In genomic region chr12:120474092-120474960, GRCh38 we compare ENCODE assay signal across 9 cellular contexts. TPM values are rescaled to one million over a fixed set of nuclear protein-coding genes. Genes with fewer than 3 reads are reported as not detected.
A peak's percentile ranks its signal among the peaks of the same experiment; 100 is the strongest.
DNase-seq lines count a peak whose midpoint lies in the region; ATAC-seq, FAIRE-seq and TF ChIP-seq lines count a peak whose summit lies in the region.
"Had no signal": no experiment of that assay in that cellular context is flagged by ENCODE, and none has a peak within 500 bp of the region (broad histone marks: within the 10 kb centered on the region; RNA-seq: fewer than 3 reads in every experiment).

No MANE protein-coding gene starts in this region.

- in situ Hi-C loops in astrocyte of the spinal cord (cut with HindIII; ENCODE audit: low sequenced_read_pairs): no loop called here
- in situ Hi-C loops in HepG2 (cut with HindIII; ENCODE audit: extremely low pct_ligation_motif_present, low pct_unique_long_range_greater_than_20kb): no loop called here

- WGBS in HepG2 (ENCODE audit: low lambda C conversion rate): 86% methylated on average over 7 of the region's 7 CpGs

- H3K4me1 Mint-ChIP-seq in T-cell: peaks cover 10 to 24% (median 21%) of the 10 kb centered on the region in 3 donors
- H3K4me1 Mint-ChIP-seq in stimulated activated memory B cell treated with anti-CD40 and anti-IgM and Interleukin-4, amounts not matched to agents 10 μg/mL and 1 μg/mL and 100 μg/mL, for 72 hours: peaks cover 13% of the 10 kb centered on the region

- H3K9me3 Mint-ChIP-seq in T-cell: no peaks in the 10 kb centered on the region
- no peaks in the 10 kb centered on the region for H3K9me3 Mint-ChIP-seq in stimulated activated memory B cell treated with anti-CD40 and anti-IgM and Interleukin-4, amounts not matched to agents 10 μg/mL and 1 μg/mL and 100 μg/mL, for 72 hours
- H3K9me3 Mint-ChIP-seq: stimulated activated naive CD8-positive, alpha-beta T cell treated with anti-CD3 and anti-CD28 coated beads, Interleukin-15, Interleukin-2, amounts not matched to agents 100 ng/mL and 50 ng/mL, for 24 hours had no signal

- no peaks in the 10 kb centered on the region for H3K27me3 Mint-ChIP-seq in T-cell
- no peaks in the 10 kb centered on the region for H3K27me3 Mint-ChIP-seq in stimulated activated memory B cell treated with anti-CD40 and anti-IgM and Interleukin-4, amounts not matched to agents 10 μg/mL and 1 μg/mL and 100 μg/mL, for 72 hours
- H3K27me3 Mint-ChIP-seq: stimulated activated naive CD8-positive, alpha-beta T cell treated with anti-CD3 and anti-CD28 coated beads, Interleukin-15, Interleukin-2, amounts not matched to agents 100 ng/mL and 50 ng/mL, for 24 hours had no signal

- ATAC-seq in HepG2 (no peak; the same call in 2 of the 3 replicates), T-cell (replicated peaks in 1 of 4) (no peak), GM21723 (IDR thresholded peaks at IDR 0.05; ENCODE audit: unreplicated experiment) (no peak), GM18861 (IDR thresholded peaks at IDR 0.05; ENCODE audit: unreplicated experiment) (no peak)
- no peak for ATAC-seq in stimulated activated memory B cell treated with anti-CD40 and anti-IgM and Interleukin-4, amounts not matched to agents 10 μg/mL and 1 μg/mL and 100 μg/mL, for 72 hours

- no peak for TF ChIP-seq RAD21 in HepG2 (CRISPR knock-in tag; IDR thresholded peaks at IDR 0.05)

- H3K4me1 ChIP-seq in HepG2 (ENCODE audit: insufficient read depth, low read length): peaks cover 40% of the 10 kb centered on the region

- H3K4me3 Mint-ChIP-seq in T-cell: no peak overlapping the region
- H3K4me3 Mint-ChIP-seq in stimulated activated memory B cell treated with anti-CD40 and anti-IgM and Interleukin-4, amounts not matched to agents 10 μg/mL and 1 μg/mL and 100 μg/mL, for 72 hours: no peak overlapping the region
- H3K4me3 Mint-ChIP-seq: stimulated activated naive CD8-positive, alpha-beta T cell treated with anti-CD3 and anti-CD28 coated beads, Interleukin-15, Interleukin-2, amounts not matched to agents 100 ng/mL and 50 ng/mL, for 24 hours had no signal

- H3K27ac Mint-ChIP-seq in T-cell: no peak overlapping the region
- no peak overlapping the region for H3K27ac Mint-ChIP-seq in stimulated activated memory B cell treated with anti-CD40 and anti-IgM and Interleukin-4, amounts not matched to agents 10 μg/mL and 1 μg/mL and 100 μg/mL, for 72 hours
- H3K27ac Mint-ChIP-seq: stimulated activated naive CD8-positive, alpha-beta T cell treated with anti-CD3 and anti-CD28 coated beads, Interleukin-15, Interleukin-2, amounts not matched to agents 100 ng/mL and 50 ng/mL, for 24 hours had no signal

- H3K9me3 ChIP-seq in HepG2 (ENCODE audit: low read length): no peaks in the 10 kb centered on the region

- H3K79me2 ChIP-seq in HepG2 (ENCODE audit: insufficient read depth, low read length): peaks cover 7% of the 10 kb centered on the region

- BruUV-seq in HepG2 (replicated peaks; lab: Mats Ljungman, UMichigan): no TSS peak

- FAIRE-seq in HepG2 (lab: Jason Lieb, UNC): no peak

- H3K27ac ChIP-seq in HepG2 (ENCODE audit: extremely low read length, insufficient read depth, low read length): no peak overlapping the region

- H2AFZ ChIP-seq in HepG2 (ENCODE audit: low read length): no peak overlapping the region

- H3K4me2 ChIP-seq in HepG2 (ENCODE audit: low read depth, low read length): no peak overlapping the region

- H3K9ac ChIP-seq in HepG2 (ENCODE audit: insufficient read depth, low read depth, low read length): no peak overlapping the region

- TF ChIP-seq CTCF in astrocyte of the spinal cord (IDR thresholded peaks at IDR 0.05; ENCODE audit: low read depth, low read length): no peak
- TF ChIP-seq CTCF in HepG2 (CRISPR knock-in tag; IDR thresholded peaks at IDR 0.05): no peak

- TF ChIP-seq POLR2A in HepG2 (IDR thresholded peaks at IDR 0.05; ENCODE audit: insufficient read depth in 1 of 2, low read depth in 2 of 2, low read length in 2 of 2): no peak

- no peaks in the 10 kb centered on the region for H4K20me1 ChIP-seq in HepG2 (ENCODE audit: insufficient read depth, low read length)

- TF ChIP-seq EP300 in HepG2 (IDR thresholded peaks at IDR 0.05; ENCODE audit: low read depth in 2 of 2, low read length in 2 of 2) (no peak), HepG2 (CRISPR knock-in tag; IDR thresholded peaks at IDR 0.05; ENCODE audit: borderline replicate concordance) (no peak)

- no peaks in the 10 kb centered on the region for H3K36me3 Mint-ChIP-seq in T-cell
- no peaks in the 10 kb centered on the region for H3K36me3 Mint-ChIP-seq in stimulated activated memory B cell treated with anti-CD40 and anti-IgM and Interleukin-4, amounts not matched to agents 10 μg/mL and 1 μg/mL and 100 μg/mL, for 72 hours

- CTCF ChIA-PET in HepG2 (lab: Yijun Ruan, JAX; ENCODE audit: low intra/inter-chr PET ratio, low total read pairs) (no interaction called here), T-cell (lab: Charles Lee) (interaction anchor here in 1 of 2 donors (0.7 to 1.0 kb wide), 2 partner anchors 26 to 33 kb away, joined by 3 read pairs; no protein-coding TSS in a partner anchor)

- no peaks in the 10 kb centered on the region for H3K36me3 ChIP-seq in HepG2 (replicated peaks in 1 of 2; ENCODE audit: control insufficient read depth in 1 of 2, insufficient read depth in 2 of 2, low read length in 2 of 2)

- no peak overlapping the region for H3K4me3 ChIP-seq in astrocyte of the spinal cord (ENCODE audit: low read depth, low read length)
- no peak overlapping the region for H3K4me3 ChIP-seq in HepG2 (replicated peaks in 1 of 3; ENCODE audit: insufficient read depth in 1 of 3, low read depth in 2 of 3, low read length in 3 of 3)

- H3K27me3 ChIP-seq in HepG2 (ENCODE audit: control insufficient read depth in 1 of 2, insufficient read depth in 2 of 2, low read length in 2 of 2): no peaks in the 10 kb centered on the region; a peak in 1 of 5 replicates

- POLR2A ChIA-PET in HepG2 (lab: Yijun Ruan, JAX) (interaction anchor here (1.1 to 1.2 kb wide), 2 partner anchors 21 to 158 kb away, joined by 4 to 6 read pairs; partner anchors contain the start of gene DYNLL1), T-cell (lab: Charles Lee) (no interaction called here)

- DNase-seq in Ammon's horn (ENCODE audit: low spot score) (peak; percentile 44), Kasumi-1 (lab: John Stamatoyannopoulos, UW) (peak; percentile 89 to 91), astrocyte of the spinal cord (ENCODE audit: low read depth, low spot score) (peak; percentile 69), HepG2 (ENCODE audit: low spot score) (no peak), T-cell (no peak)

- intact Hi-C loops in HepG2 (cut with micrococcal nuclease; ENCODE audit: unreplicated experiment): no loop called here

RNA-seq across cellular contexts. Expression of gene SRSF9, which starts 4.8 kb away (rescaled TPM):
- 144 and 153 TPM in 2 replicates for total RNA-seq in HepG2 (2016; rRNA removed; fragmentation: Illumina TruSeq; extraction: Trizol)
- total RNA-seq in HepG2 (2016; cell fraction: cytosol; rRNA removed; fragmentation: Illumina TruSeq; extraction: Trizol; ENCODE audit: low read depth): 79.8 and 92.3 TPM in 2 replicates
- 147 and 151 TPM in 2 replicates for total RNA-seq in HepG2 (2016; cell fraction: insoluble cytoplasmic fraction; rRNA removed; fragmentation: Illumina TruSeq; extraction: Trizol)
- total RNA-seq in HepG2 (2016; cell fraction: membrane; rRNA removed; fragmentation: Illumina TruSeq; extraction: Trizol): 156 and 174 TPM in 2 replicates
- 91.6 and 93.3 TPM in 2 replicates for total RNA-seq in HepG2 (2016; cell fraction: nucleus; rRNA removed; fragmentation: Illumina TruSeq; extraction: Trizol)
- polyA plus RNA-seq in HepG2 (2011; rRNA removed): 96.2 and 125 TPM in 2 replicates
- polyA plus RNA-seq in HepG2 (2011; cell fraction: cytosol; rRNA removed): 104 and 110 TPM in 2 replicates
- polyA plus RNA-seq in HepG2 (2011; cell fraction: nucleus; rRNA removed): 63.8 and 77.8 TPM in 2 replicates
- 107 and 137 TPM in 2 replicates for polyA plus RNA-seq in HepG2 (2012)
- polyA plus RNA-seq in HepG2 (2016; cell fraction: cytosol; fragmentation: Illumina TruSeq; extraction: Trizol; ENCODE audit: low read depth): 105 and 142 TPM in 2 replicates
- 249 and 255 TPM in 2 replicates for polyA plus RNA-seq in HepG2 (2016; cell fraction: insoluble cytoplasmic fraction; fragmentation: Illumina TruSeq; extraction: Trizol; ENCODE audit: low read depth)
- 171 and 200 TPM in 2 replicates for polyA plus RNA-seq in HepG2 (2016; cell fraction: membrane; fragmentation: Illumina TruSeq; extraction: Trizol; ENCODE audit: low read depth)
- polyA plus RNA-seq in HepG2 (2016; cell fraction: nucleus; fragmentation: Illumina TruSeq; extraction: Trizol; ENCODE audit: insufficient read depth, low read depth): 188 and 193 TPM in 2 replicates
- 43.3 and 56.5 TPM in 2 replicates for polyA minus RNA-seq in HepG2 (2011; rRNA and poly(A)+ RNA removed; ENCODE audit: low replicate concordance)
- 67.3 and 72.5 TPM in 2 replicates for polyA minus RNA-seq in HepG2 (2011; cell fraction: cytosol; rRNA and poly(A)+ RNA removed)
- 74.4 and 78.4 TPM in 2 replicates for polyA minus RNA-seq in HepG2 (2011; cell fraction: nucleus; rRNA and poly(A)+ RNA removed)
- 100 to 1,000 TPM; 134 to 149 (median 135) TPM for total RNA-seq in T-cell

RNA-seq across cellular contexts. Expression of gene DYNLL1, which starts 21.6 kb away (rescaled TPM):
- total RNA-seq in HepG2 (2016; rRNA removed; fragmentation: Illumina TruSeq; extraction: Trizol) (271 and 403 TPM in 2 replicates), T-cell (10 to 100 TPM; 47.2 to 90.1 (median 75.5) TPM)
- total RNA-seq in HepG2 (2016; cell fraction: cytosol; rRNA removed; fragmentation: Illumina TruSeq; extraction: Trizol; ENCODE audit: low read depth): 125 and 176 TPM in 2 replicates
- 277 and 420 TPM in 2 replicates for total RNA-seq in HepG2 (2016; cell fraction: insoluble cytoplasmic fraction; rRNA removed; fragmentation: Illumina TruSeq; extraction: Trizol)
- 174 and 230 TPM in 2 replicates for total RNA-seq in HepG2 (2016; cell fraction: membrane; rRNA removed; fragmentation: Illumina TruSeq; extraction: Trizol)
- total RNA-seq in HepG2 (2016; cell fraction: nucleus; rRNA removed; fragmentation: Illumina TruSeq; extraction: Trizol): 119 and 123 TPM in 2 replicates
- polyA plus RNA-seq in HepG2 (2011; rRNA removed): 294 and 318 TPM in 2 replicates
- 305 and 402 TPM in 2 replicates for polyA plus RNA-seq in HepG2 (2011; cell fraction: cytosol; rRNA removed)
- polyA plus RNA-seq in HepG2 (2011; cell fraction: nucleus; rRNA removed): 130 and 152 TPM in 2 replicates
- 350 and 505 TPM in 2 replicates for polyA plus RNA-seq in HepG2 (2012)
- 240 and 370 TPM in 2 replicates for polyA plus RNA-seq in HepG2 (2016; cell fraction: cytosol; fragmentation: Illumina TruSeq; extraction: Trizol; ENCODE audit: low read depth)
- polyA plus RNA-seq in HepG2 (2016; cell fraction: insoluble cytoplasmic fraction; fragmentation: Illumina TruSeq; extraction: Trizol; ENCODE audit: low read depth): 862 and 951 TPM in 2 replicates
- polyA plus RNA-seq in HepG2 (2016; cell fraction: membrane; fragmentation: Illumina TruSeq; extraction: Trizol; ENCODE audit: low read depth): 322 and 411 TPM in 2 replicates
- 362 and 385 TPM in 2 replicates for polyA plus RNA-seq in HepG2 (2016; cell fraction: nucleus; fragmentation: Illumina TruSeq; extraction: Trizol; ENCODE audit: insufficient read depth, low read depth)
- 59.5 and 114 TPM in 2 replicates for polyA minus RNA-seq in HepG2 (2011; rRNA and poly(A)+ RNA removed; ENCODE audit: low replicate concordance)
- 80.5 and 87.3 TPM in 2 replicates for polyA minus RNA-seq in HepG2 (2011; cell fraction: cytosol; rRNA and poly(A)+ RNA removed)
- polyA minus RNA-seq in HepG2 (2011; cell fraction: nucleus; rRNA and poly(A)+ RNA removed): 57.0 and 67.4 TPM in 2 replicates

RNA-seq across cellular contexts. Expression of gene GATC, which starts 28.1 kb away (rescaled TPM):
- 29.7 and 38.5 TPM in 2 replicates for total RNA-seq in HepG2 (2016; rRNA removed; fragmentation: Illumina TruSeq; extraction: Trizol)
- 6.2 and 7.0 TPM in 2 replicates for total RNA-seq in HepG2 (2016; cell fraction: cytosol; rRNA removed; fragmentation: Illumina TruSeq; extraction: Trizol; ENCODE audit: low read depth)
- total RNA-seq in HepG2 (2016; cell fraction: insoluble cytoplasmic fraction; rRNA removed; fragmentation: Illumina TruSeq; extraction: Trizol): 27.8 and 40.0 TPM in 2 replicates
- 19.6 and 20.8 TPM in 2 replicates for total RNA-seq in HepG2 (2016; cell fraction: membrane; rRNA removed; fragmentation: Illumina TruSeq; extraction: Trizol)
- total RNA-seq in HepG2 (2016; cell fraction: nucleus; rRNA removed; fragmentation: Illumina TruSeq; extraction: Trizol): 15.6 and 15.8 TPM in 2 replicates
- 16.2 and 17.7 TPM in 2 replicates for polyA plus RNA-seq in HepG2 (2011; rRNA removed)
- 11.9 and 14.7 TPM in 2 replicates for polyA plus RNA-seq in HepG2 (2011; cell fraction: cytosol; rRNA removed)
- 11.4 and 14.2 TPM in 2 replicates for polyA plus RNA-seq in HepG2 (2011; cell fraction: nucleus; rRNA removed)
- polyA plus RNA-seq in HepG2 (2012): 16.9 and 17.4 TPM in 2 replicates
- 6.3 and 6.9 TPM in 2 replicates for polyA plus RNA-seq in HepG2 (2016; cell fraction: cytosol; fragmentation: Illumina TruSeq; extraction: Trizol; ENCODE audit: low read depth)
- 39.2 and 42.0 TPM in 2 replicates for polyA plus RNA-seq in HepG2 (2016; cell fraction: insoluble cytoplasmic fraction; fragmentation: Illumina TruSeq; extraction: Trizol; ENCODE audit: low read depth)
- 16.7 and 17.8 TPM in 2 replicates for polyA plus RNA-seq in HepG2 (2016; cell fraction: membrane; fragmentation: Illumina TruSeq; extraction: Trizol; ENCODE audit: low read depth)
- 24.7 and 31.3 TPM in 2 replicates for polyA plus RNA-seq in HepG2 (2016; cell fraction: nucleus; fragmentation: Illumina TruSeq; extraction: Trizol; ENCODE audit: insufficient read depth, low read depth)
- 39.6 and 42.0 TPM in 2 replicates for polyA minus RNA-seq in HepG2 (2011; rRNA and poly(A)+ RNA removed; ENCODE audit: low replicate concordance)
- 11.3 and 14.5 TPM in 2 replicates for polyA minus RNA-seq in HepG2 (2011; cell fraction: cytosol; rRNA and poly(A)+ RNA removed)
- 13.5 and 15.9 TPM in 2 replicates for polyA minus RNA-seq in HepG2 (2011; cell fraction: nucleus; rRNA and poly(A)+ RNA removed)
- 10 to 100 TPM; 15.9 to 47.2 (median 30.3) TPM for total RNA-seq in T-cell

RNA-seq across cellular contexts. Expression of gene TRIAP1, which starts 28.1 kb away (rescaled TPM):
- total RNA-seq in HepG2 (2016; rRNA removed; fragmentation: Illumina TruSeq; extraction: Trizol) (117 and 178 TPM in 2 replicates), T-cell (10 to 100 TPM; 15.9 to 24.0 (median 21.5) TPM)
- 39.1 and 44.5 TPM in 2 replicates for total RNA-seq in HepG2 (2016; cell fraction: cytosol; rRNA removed; fragmentation: Illumina TruSeq; extraction: Trizol; ENCODE audit: low read depth)
- total RNA-seq in HepG2 (2016; cell fraction: insoluble cytoplasmic fraction; rRNA removed; fragmentation: Illumina TruSeq; extraction: Trizol): 119 and 181 TPM in 2 replicates
- total RNA-seq in HepG2 (2016; cell fraction: membrane; rRNA removed; fragmentation: Illumina TruSeq; extraction: Trizol): 111 and 122 TPM in 2 replicates
- total RNA-seq in HepG2 (2016; cell fraction: nucleus; rRNA removed; fragmentation: Illumina TruSeq; extraction: Trizol): 43.7 and 44.3 TPM in 2 replicates
- 44.4 and 55.0 TPM in 2 replicates for polyA plus RNA-seq in HepG2 (2011; rRNA removed)
- polyA plus RNA-seq in HepG2 (2011; cell fraction: cytosol; rRNA removed): 24.2 and 38.0 TPM in 2 replicates
- polyA plus RNA-seq in HepG2 (2011; cell fraction: nucleus; rRNA removed): 10.3 and 10.4 TPM in 2 replicates
- polyA plus RNA-seq in HepG2 (2012): 53.7 and 57.3 TPM in 2 replicates
- 40.5 and 48.9 TPM in 2 replicates for polyA plus RNA-seq in HepG2 (2016; cell fraction: cytosol; fragmentation: Illumina TruSeq; extraction: Trizol; ENCODE audit: low read depth)
- polyA plus RNA-seq in HepG2 (2016; cell fraction: insoluble cytoplasmic fraction; fragmentation: Illumina TruSeq; extraction: Trizol; ENCODE audit: low read depth): 178 and 205 TPM in 2 replicates
- polyA plus RNA-seq in HepG2 (2016; cell fraction: membrane; fragmentation: Illumina TruSeq; extraction: Trizol; ENCODE audit: low read depth): 88.7 and 94.2 TPM in 2 replicates
- 77.8 and 83.9 TPM in 2 replicates for polyA plus RNA-seq in HepG2 (2016; cell fraction: nucleus; fragmentation: Illumina TruSeq; extraction: Trizol; ENCODE audit: insufficient read depth, low read depth)
- 5.9 and 9.3 TPM in 2 replicates for polyA minus RNA-seq in HepG2 (2011; rRNA and poly(A)+ RNA removed; ENCODE audit: low replicate concordance)
- polyA minus RNA-seq in HepG2 (2011; cell fraction: cytosol; rRNA and poly(A)+ RNA removed): 16.6 and 18.5 TPM in 2 replicates
- 11.6 and 11.8 TPM in 2 replicates for polyA minus RNA-seq in HepG2 (2011; cell fraction: nucleus; rRNA and poly(A)+ RNA removed)

RNA-seq across cellular contexts. Expression of gene COX6A1, which starts 36.4 kb away (rescaled TPM):
- total RNA-seq in HepG2 (2016; rRNA removed; fragmentation: Illumina TruSeq; extraction: Trizol): 204 and 542 TPM in 2 replicates
- 121 and 131 TPM in 2 replicates for total RNA-seq in HepG2 (2016; cell fraction: cytosol; rRNA removed; fragmentation: Illumina TruSeq; extraction: Trizol; ENCODE audit: low read depth)
- 226 and 562 TPM in 2 replicates for total RNA-seq in HepG2 (2016; cell fraction: insoluble cytoplasmic fraction; rRNA removed; fragmentation: Illumina TruSeq; extraction: Trizol)
- total RNA-seq in HepG2 (2016; cell fraction: membrane; rRNA removed; fragmentation: Illumina TruSeq; extraction: Trizol): 107 and 111 TPM in 2 replicates
- 291 and 339 TPM in 2 replicates for total RNA-seq in HepG2 (2016; cell fraction: nucleus; rRNA removed; fragmentation: Illumina TruSeq; extraction: Trizol)
- polyA plus RNA-seq in HepG2 (2011; rRNA removed): 655 and 673 TPM in 2 replicates
- 682 and 991 TPM in 2 replicates for polyA plus RNA-seq in HepG2 (2011; cell fraction: cytosol; rRNA removed)
- polyA plus RNA-seq in HepG2 (2011; cell fraction: nucleus; rRNA removed): 688 and 965 TPM in 2 replicates
- polyA plus RNA-seq in HepG2 (2012): 389 and 405 TPM in 2 replicates
- polyA plus RNA-seq in HepG2 (2016; cell fraction: cytosol; fragmentation: Illumina TruSeq; extraction: Trizol; ENCODE audit: low read depth): 114 and 131 TPM in 2 replicates
- polyA plus RNA-seq in HepG2 (2016; cell fraction: insoluble cytoplasmic fraction; fragmentation: Illumina TruSeq; extraction: Trizol; ENCODE audit: low read depth): 204 and 225 TPM in 2 replicates
- polyA plus RNA-seq in HepG2 (2016; cell fraction: membrane; fragmentation: Illumina TruSeq; extraction: Trizol; ENCODE audit: low read depth): 86.9 and 92.6 TPM in 2 replicates
- polyA plus RNA-seq in HepG2 (2016; cell fraction: nucleus; fragmentation: Illumina TruSeq; extraction: Trizol; ENCODE audit: insufficient read depth, low read depth): 490 and 539 TPM in 2 replicates
- 318 and 569 TPM in 2 replicates for polyA minus RNA-seq in HepG2 (2011; rRNA and poly(A)+ RNA removed; ENCODE audit: low replicate concordance)
- polyA minus RNA-seq in HepG2 (2011; cell fraction: cytosol; rRNA and poly(A)+ RNA removed): 173 and 174 TPM in 2 replicates
- 97.8 and 134 TPM in 2 replicates for polyA minus RNA-seq in HepG2 (2011; cell fraction: nucleus; rRNA and poly(A)+ RNA removed)
- total RNA-seq in T-cell: 100 to 1,000 TPM; 128 to 171 (median 163) TPM

Comparison
In these comparisons a context has a peak if more than half of its experiments do, and no peak if none do; other contexts are left out.
1. DNase-seq: peak in Ammon's horn (single experiment), Kasumi-1 (2 of 2) and astrocyte of the spinal cord (single experiment); none in HepG2 (single experiment) and T-cell (0 of 34).